In genomic region chr11:125342281-125342980, GRCh38 we compare ENCODE assay signal across 1 cellular context.
TF ChIP-seq lines count a peak whose summit lies in the region.

No MANE protein-coding gene starts in this region.

TF ChIP-seq in GM23338, 12 proteins besides CTCF, POLR2A, EP300 and RAD21 (continued from another document):
- TF ChIP-seq, protein P1, sequence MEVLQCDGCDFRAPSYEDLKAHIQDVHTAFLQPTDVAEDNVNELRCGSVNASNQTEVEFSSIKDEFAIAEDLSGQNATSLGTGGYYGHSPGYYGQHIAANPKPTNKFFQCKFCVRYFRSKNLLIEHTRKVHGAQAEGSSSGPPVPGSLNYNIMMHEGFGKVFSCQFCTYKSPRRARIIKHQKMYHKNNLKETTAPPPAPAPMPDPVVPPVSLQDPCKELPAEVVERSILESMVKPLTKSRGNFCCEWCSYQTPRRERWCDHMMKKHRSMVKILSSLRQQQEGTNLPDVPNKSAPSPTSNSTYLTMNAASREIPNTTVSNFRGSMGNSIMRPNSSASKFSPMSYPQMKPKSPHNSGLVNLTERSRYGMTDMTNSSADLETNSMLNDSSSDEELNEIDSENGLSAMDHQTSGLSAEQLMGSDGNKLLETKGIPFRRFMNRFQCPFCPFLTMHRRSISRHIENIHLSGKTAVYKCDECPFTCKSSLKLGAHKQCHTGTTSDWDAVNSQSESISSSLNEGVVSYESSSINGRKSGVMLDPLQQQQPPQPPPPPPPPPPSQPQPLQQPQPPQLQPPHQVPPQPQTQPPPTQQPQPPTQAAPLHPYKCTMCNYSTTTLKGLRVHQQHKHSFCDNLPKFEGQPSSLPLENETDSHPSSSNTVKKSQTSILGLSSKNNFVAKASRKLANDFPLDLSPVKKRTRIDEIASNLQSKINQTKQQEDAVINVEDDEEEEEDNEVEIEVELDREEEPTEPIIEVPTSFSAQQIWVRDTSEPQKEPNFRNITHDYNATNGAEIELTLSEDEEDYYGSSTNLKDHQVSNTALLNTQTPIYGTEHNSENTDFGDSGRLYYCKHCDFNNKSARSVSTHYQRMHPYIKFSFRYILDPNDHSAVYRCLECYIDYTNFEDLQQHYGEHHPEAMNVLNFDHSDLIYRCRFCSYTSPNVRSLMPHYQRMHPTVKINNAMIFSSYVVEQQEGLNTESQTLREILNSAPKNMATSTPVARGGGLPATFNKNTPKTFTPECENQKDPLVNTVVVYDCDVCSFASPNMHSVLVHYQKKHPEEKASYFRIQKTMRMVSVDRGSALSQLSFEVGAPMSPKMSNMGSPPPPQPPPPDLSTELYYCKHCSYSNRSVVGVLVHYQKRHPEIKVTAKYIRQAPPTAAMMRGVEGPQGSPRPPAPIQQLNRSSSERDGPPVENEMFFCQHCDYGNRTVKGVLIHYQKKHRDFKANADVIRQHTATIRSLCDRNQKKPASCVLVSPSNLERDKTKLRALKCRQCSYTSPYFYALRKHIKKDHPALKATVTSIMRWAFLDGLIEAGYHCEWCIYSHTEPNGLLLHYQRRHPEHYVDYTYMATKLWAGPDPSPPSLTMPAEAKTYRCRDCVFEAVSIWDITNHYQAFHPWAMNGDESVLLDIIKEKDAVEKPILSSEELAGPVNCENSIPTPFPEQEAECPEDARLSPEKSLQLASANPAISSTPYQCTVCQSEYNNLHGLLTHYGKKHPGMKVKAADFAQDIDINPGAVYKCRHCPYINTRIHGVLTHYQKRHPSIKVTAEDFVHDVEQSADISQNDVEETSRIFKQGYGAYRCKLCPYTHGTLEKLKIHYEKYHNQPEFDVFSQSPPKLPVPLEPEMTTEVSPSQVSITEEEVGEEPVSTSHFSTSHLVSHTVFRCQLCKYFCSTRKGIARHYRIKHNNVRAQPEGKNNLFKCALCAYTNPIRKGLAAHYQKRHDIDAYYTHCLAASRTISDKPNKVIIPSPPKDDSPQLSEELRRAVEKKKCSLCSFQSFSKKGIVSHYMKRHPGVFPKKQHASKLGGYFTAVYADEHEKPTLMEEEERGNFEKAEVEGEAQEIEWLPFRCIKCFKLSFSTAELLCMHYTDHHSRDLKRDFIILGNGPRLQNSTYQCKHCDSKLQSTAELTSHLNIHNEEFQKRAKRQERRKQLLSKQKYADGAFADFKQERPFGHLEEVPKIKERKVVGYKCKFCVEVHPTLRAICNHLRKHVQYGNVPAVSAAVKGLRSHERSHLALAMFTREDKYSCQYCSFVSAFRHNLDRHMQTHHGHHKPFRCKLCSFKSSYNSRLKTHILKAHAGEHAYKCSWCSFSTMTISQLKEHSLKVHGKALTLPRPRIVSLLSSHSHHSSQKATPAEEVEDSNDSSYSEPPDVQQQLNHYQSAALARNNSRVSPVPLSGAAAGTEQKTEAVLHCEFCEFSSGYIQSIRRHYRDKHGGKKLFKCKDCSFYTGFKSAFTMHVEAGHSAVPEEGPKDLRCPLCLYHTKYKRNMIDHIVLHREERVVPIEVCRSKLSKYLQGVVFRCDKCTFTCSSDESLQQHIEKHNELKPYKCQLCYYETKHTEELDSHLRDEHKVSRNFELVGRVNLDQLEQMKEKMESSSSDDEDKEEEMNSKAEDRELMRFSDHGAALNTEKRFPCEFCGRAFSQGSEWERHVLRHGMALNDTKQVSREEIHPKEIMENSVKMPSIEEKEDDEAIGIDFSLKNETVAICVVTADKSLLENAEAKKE (CRISPR knock-in tag; IDR thresholded peaks at IDR 0.05) = no peak
- TF ChIP-seq CREB1 (CRISPR knock-in tag; IDR thresholded peaks at IDR 0.05; ENCODE audit: low read depth) (no peak), NANOG (IDR thresholded peaks at IDR 0.05; ENCODE audit: borderline replicate concordance) (no peak), REST (IDR thresholded peaks at IDR 0.05; ENCODE audit: unreplicated experiment) (no peak), ZNF331 (CRISPR knock-in tag; IDR thresholded peaks at IDR 0.05; ENCODE audit: low read depth) (no peak), ZNF114 (CRISPR knock-in tag; IDR thresholded peaks at IDR 0.05) (no peak), EZH2phosphoT487 (IDR thresholded peaks at IDR 0.05; ENCODE audit: unreplicated experiment) (no peak), POLR2AphosphoS5 (IDR thresholded peaks at IDR 0.05; ENCODE audit: low read depth) (no peak), JUNB (IDR thresholded peaks at IDR 0.05; ENCODE audit: unreplicated experiment) (no peak)
- TF ChIP-seq, protein P2, sequence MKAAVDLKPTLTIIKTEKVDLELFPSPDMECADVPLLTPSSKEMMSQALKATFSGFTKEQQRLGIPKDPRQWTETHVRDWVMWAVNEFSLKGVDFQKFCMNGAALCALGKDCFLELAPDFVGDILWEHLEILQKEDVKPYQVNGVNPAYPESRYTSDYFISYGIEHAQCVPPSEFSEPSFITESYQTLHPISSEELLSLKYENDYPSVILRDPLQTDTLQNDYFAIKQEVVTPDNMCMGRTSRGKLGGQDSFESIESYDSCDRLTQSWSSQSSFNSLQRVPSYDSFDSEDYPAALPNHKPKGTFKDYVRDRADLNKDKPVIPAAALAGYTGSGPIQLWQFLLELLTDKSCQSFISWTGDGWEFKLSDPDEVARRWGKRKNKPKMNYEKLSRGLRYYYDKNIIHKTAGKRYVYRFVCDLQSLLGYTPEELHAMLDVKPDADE (IDR thresholded peaks at IDR 0.05) = no peak
TF ChIP-seq in GM23338: peak in this region for 0.
